Comparison of ENCODE assay signal across 8 cellular contexts in genomic region chr9:127968717-127969383, GRCh38. TPM values are rescaled to one million over a fixed set of nuclear protein-coding genes. Genes with fewer than 3 reads are reported as not detected.
DNase-seq lines count a peak whose midpoint lies in the region; ATAC-seq and TF ChIP-seq lines count a peak whose summit lies in the region.

No MANE protein-coding gene starts in this region.

- H3F3A ChIP-seq in GM23338 (replicated peaks; ENCODE audit: low read depth): 0 out of 2 replicates have a peak, but pooled peaks cover 5% of the 10 kb centered on the region

- peak overlapping the region; percentile 60 for H3K23ac ChIP-seq in neuronal stem cell (ENCODE audit: low read depth, low read length, poor library complexity)

- H4K20me1 ChIP-seq in GM23338 (replicated peaks; ENCODE audit: insufficient read depth): peaks cover 25% of the 10 kb centered on the region

- H3K9me3 ChIP-seq in neuronal stem cell (replicated peaks in 1 of 2; ENCODE audit: control insufficient read depth in 2 of 2, insufficient read depth in 1 of 2, low read depth in 1 of 2, low read length in 2 of 2): no peaks in the 10 kb centered on the region

- H3K9me3 Mint-ChIP-seq in GM23338: no peaks in the 10 kb centered on the region

- H2BK12ac ChIP-seq in neuronal stem cell (ENCODE audit: low read length): no peak overlapping the region

- H3K79me2 ChIP-seq in GM23338 (replicated peaks; ENCODE audit: insufficient read depth): peaks cover 98% of the 10 kb centered on the region

- no peak overlapping the region for H2BK120ac ChIP-seq in neuronal stem cell (ENCODE audit: low read depth, low read length)

- H3K27ac Mint-ChIP-seq in GM23338: peak overlapping the region; percentile 81; the same call in 1 of the 2 replicates

- H3K27me3 Mint-ChIP-seq in GM23338 (ENCODE audit: insufficient read depth, low read depth, poor library complexity): peaks cover 15% of the 10 kb centered on the region

- CTCF ChIA-PET in GM10248 (lab: Yijun Ruan, JAX): interaction anchor here (1.1 to 23.2 kb wide), 4 partner anchors 14 to 66 kb away, joined by 3 to 263 read pairs (median 8); no protein-coding TSS in a partner anchor

- H3K9ac ChIP-seq in neuronal stem cell (ENCODE audit: low read depth, low read length, poor library complexity): no peak overlapping the region

- no peak overlapping the region for H2AK5ac ChIP-seq in neuronal stem cell (ENCODE audit: low read depth, low read length)

- peaks cover 28% of the 10 kb centered on the region for H3K79me1 ChIP-seq in neuronal stem cell (ENCODE audit: low read depth, low read length)

- ATAC-seq in GM23338 (no peak), esophagus mucosa (peak; percentile 71), HG03571 (IDR thresholded peaks at IDR 0.05; ENCODE audit: unreplicated experiment) (no peak)

- peaks cover 3% of the 10 kb centered on the region; the same call in 2 of the 3 replicates for H3K36me3 Mint-ChIP-seq in GM23338 (ENCODE audit: low read depth)

- no peaks in the 10 kb centered on the region for H3K27me3 ChIP-seq in GM23338 (ENCODE audit: insufficient read depth)
- H3K27me3 ChIP-seq in neuronal stem cell (ENCODE audit: control insufficient read depth in 3 of 3, insufficient read depth in 3 of 3, low read depth in 1 of 3, low read length in 3 of 3): no peaks in the 10 kb centered on the region

- peaks cover 82% of the 10 kb centered on the region for H3K4me1 Mint-ChIP-seq in GM23338

- no peak overlapping the region for H2BK15ac ChIP-seq in neuronal stem cell (ENCODE audit: low read length)

- no peaks in the 10 kb centered on the region for H3K36me3 ChIP-seq in GM23338 (ENCODE audit: insufficient read depth)
- H3K36me3 ChIP-seq in neuronal stem cell (replicated peaks in 1 of 2; ENCODE audit: control insufficient read depth in 2 of 2, insufficient read depth in 2 of 2, low read length in 2 of 2): no peaks in the 10 kb centered on the region

- H2BK5ac ChIP-seq in neuronal stem cell (ENCODE audit: low read length): no peak overlapping the region

- H2AFZ ChIP-seq in GM23338 (no peak overlapping the region), neuronal stem cell (ENCODE audit: low read length) (no peak overlapping the region)

- H3K4me2 ChIP-seq in GM23338 (no peak overlapping the region), neuronal stem cell (ENCODE audit: insufficient read depth, low read length, poor library complexity, severe bottlenecking) (no peak overlapping the region)

- no peak overlapping the region for H3K14ac ChIP-seq in neuronal stem cell (ENCODE audit: low read length)

- H3K4me3 ChIP-seq in GM23338 (no peak overlapping the region), neuronal stem cell (ENCODE audit: low read length in 2 of 2) (no peak overlapping the region)

- TF ChIP-seq CTCF in GM23338 (conservative IDR thresholded peaks at IDR 0.05; ENCODE audit: low read depth in 2 of 2): no peak
- TF ChIP-seq CTCF in GM10248 (IDR thresholded peaks at IDR 0.05; ENCODE audit: control extremely low read depth, extremely low read depth, low read depth, missing control alignments): no peak
- TF ChIP-seq CTCF in GM13977 (IDR thresholded peaks at IDR 0.05; ENCODE audit: extremely low read depth, insufficient read depth, missing control alignments): no peak

- no peak overlapping the region for H3K18ac ChIP-seq in neuronal stem cell (ENCODE audit: low read length)

- no peak overlapping the region for H4K91ac ChIP-seq in neuronal stem cell (ENCODE audit: low read depth, low read length, poor library complexity)

- H3K9me2 ChIP-seq in GM23338 (ENCODE audit: insufficient read depth): no peaks in the 10 kb centered on the region

- H3K4ac ChIP-seq in neuronal stem cell (ENCODE audit: low read length): no peak overlapping the region

- POLR2A ChIA-PET in GM10248 (lab: Yijun Ruan, JAX): no interaction called here

- no peak for DNase-seq in GM23338 (ENCODE audit: low spot score)
- DNase-seq in SK-N-DZ (ENCODE audit: low spot score): peak; percentile 39
- no peak for DNase-seq in neuronal stem cell (ENCODE audit: low spot score)
- DNase-seq in GM10248 (ENCODE audit: extremely low spot score): no peak
- no peak for DNase-seq in foreskin melanocyte
- no peak for DNase-seq in GM13977 (ENCODE audit: low spot score)

- H4K8ac ChIP-seq in neuronal stem cell (ENCODE audit: low read depth, low read length): no peak overlapping the region

- 0 out of 2 replicates have a peak overlapping the region, but pooled peaks have one; percentile 55 for H3K27ac ChIP-seq in GM23338 (ENCODE audit: low read depth)
- H3K27ac ChIP-seq in neuronal stem cell (replicated peaks; ENCODE audit: low read length): no peak overlapping the region

- no peak overlapping the region; the same call in 2 of the 3 replicates for H3K4me3 Mint-ChIP-seq in GM23338

- in situ Hi-C loops in GM13977 (cut with MboI; ENCODE audit: low pct_unique_long_range_greater_than_20kb, low sequenced_read_pairs, unreplicated experiment): no loop called here

- WGBS in neuronal stem cell (ENCODE audit: extremely low coverage in 2 of 2, insufficient read length in 2 of 2, insufficient replicate concordance in 1 of 2), 2 donors: no CpG with 5 or more reads among the region's 10 CpGs

- H3K4me1 ChIP-seq in GM23338 (ENCODE audit: insufficient read depth) (peaks cover 32% of the 10 kb centered on the region), neuronal stem cell (ENCODE audit: control insufficient read depth in 2 of 2, insufficient read depth in 1 of 2, low read depth in 1 of 2, low read length in 2 of 2) (peaks cover 41 to 42% of the 10 kb centered on the region in 2 donors)

TF ChIP-seq in GM23338, 12 proteins besides CTCF, POLR2A, EP300 and RAD21 (continues in another document):
- TF ChIP-seq STAT1 (IDR thresholded peaks at IDR 0.05; ENCODE audit: unreplicated experiment) (no peak), EZH2phosphoT487 (IDR thresholded peaks at IDR 0.05; ENCODE audit: unreplicated experiment) (no peak), ZNF331 (CRISPR knock-in tag; IDR thresholded peaks at IDR 0.05; ENCODE audit: low read depth) (no peak), ZNF114 (CRISPR knock-in tag; IDR thresholded peaks at IDR 0.05) (no peak), EZH2 (IDR thresholded peaks at IDR 0.05; ENCODE audit: low read depth, unreplicated experiment) (no peak), CREB1 (CRISPR knock-in tag; IDR thresholded peaks at IDR 0.05; ENCODE audit: low read depth) (no peak), NANOG (IDR thresholded peaks at IDR 0.05; ENCODE audit: borderline replicate concordance) (no peak), POLR2AphosphoS5 (IDR thresholded peaks at IDR 0.05; ENCODE audit: low read depth) (no peak), ETS1 (IDR thresholded peaks at IDR 0.05) (no peak)

RNA-seq across cellular contexts. Expression of gene EEIG1, which starts 11.9 kb away (rescaled TPM):
- total RNA-seq in GM23338 (2014; rRNA removed; shearing (Covaris generic)): 21.5 and 22.4 TPM in 2 replicates
- 11.2 and 11.5 TPM in 2 replicates for polyA plus RNA-seq in GM23338 (2016; fragmentation: Nextera tagmentation; extraction: Ambion mirVana)
- polyA plus RNA-seq in SK-N-DZ (2014; cell fraction: cytosol; rRNA removed): 2.7 and 3.0 TPM in 2 replicates
- polyA plus RNA-seq in SK-N-DZ (2014; cell fraction: nucleus; rRNA removed): 6.9 and 11.3 TPM in 2 replicates
- 108 TPM for total RNA-seq in esophagus mucosa
- polyA plus RNA-seq in neuronal stem cell (2013, experiment 1 of 2): 22.0 TPM
- 22.8 TPM for polyA plus RNA-seq in neuronal stem cell (2013, experiment 2 of 2)

RNA-seq across cellular contexts. Expression of gene DPM2, which starts 31.2 kb away (rescaled TPM):
- 29.0 and 36.6 TPM in 2 replicates for total RNA-seq in GM23338 (2014; rRNA removed; shearing (Covaris generic))
- 92.2 and 92.4 TPM in 2 replicates for polyA plus RNA-seq in GM23338 (2016; fragmentation: Nextera tagmentation; extraction: Ambion mirVana)
- 52.5 and 55.6 TPM in 2 replicates for polyA plus RNA-seq in SK-N-DZ (2014; cell fraction: cytosol; rRNA removed)
- polyA plus RNA-seq in SK-N-DZ (2014; cell fraction: nucleus; rRNA removed): 46.6 and 51.6 TPM in 2 replicates
- 25.7 TPM for total RNA-seq in esophagus mucosa
- 27.5 TPM for polyA plus RNA-seq in neuronal stem cell (2013, experiment 1 of 2)
- polyA plus RNA-seq in neuronal stem cell (2013, experiment 2 of 2): 25.3 TPM

RNA-seq across cellular contexts. Expression of gene PIP5KL1, which starts 38.3 kb away (rescaled TPM):
- 7.5 and 13.4 TPM in 2 replicates for total RNA-seq in GM23338 (2014; rRNA removed; shearing (Covaris generic))
- 19.5 and 25.1 TPM in 2 replicates for polyA plus RNA-seq in GM23338 (2016; fragmentation: Nextera tagmentation; extraction: Ambion mirVana)
- 2.1 and 3.6 TPM in 2 replicates for polyA plus RNA-seq in SK-N-DZ (2014; cell fraction: cytosol; rRNA removed)
- 18.2 and 18.8 TPM in 2 replicates for polyA plus RNA-seq in SK-N-DZ (2014; cell fraction: nucleus; rRNA removed)
- 4.3 TPM for total RNA-seq in esophagus mucosa
- polyA plus RNA-seq in neuronal stem cell (2013, experiment 1 of 2): 2.4 TPM
- 2.5 TPM for polyA plus RNA-seq in neuronal stem cell (2013, experiment 2 of 2)

RNA-seq across cellular contexts. Expression of gene ST6GALNAC4, which starts 52.0 kb away (rescaled TPM):
- total RNA-seq in GM23338 (2014; rRNA removed; shearing (Covaris generic)): 35.3 and 39.1 TPM in 2 replicates
- 7.9 and 8.1 TPM in 2 replicates for polyA plus RNA-seq in GM23338 (2016; fragmentation: Nextera tagmentation; extraction: Ambion mirVana)
- 28.1 and 28.4 TPM in 2 replicates for polyA plus RNA-seq in SK-N-DZ (2014; cell fraction: cytosol; rRNA removed)
- 18.1 and 19.8 TPM in 2 replicates for polyA plus RNA-seq in SK-N-DZ (2014; cell fraction: nucleus; rRNA removed)
- total RNA-seq in esophagus mucosa: 11.4 TPM
- polyA plus RNA-seq in neuronal stem cell (2013, experiment 1 of 2): 11.3 TPM
- 12.7 TPM for polyA plus RNA-seq in neuronal stem cell (2013, experiment 2 of 2)
